12 cellular contexts compared by ENCODE assay signal in the genomic region with DNA sequence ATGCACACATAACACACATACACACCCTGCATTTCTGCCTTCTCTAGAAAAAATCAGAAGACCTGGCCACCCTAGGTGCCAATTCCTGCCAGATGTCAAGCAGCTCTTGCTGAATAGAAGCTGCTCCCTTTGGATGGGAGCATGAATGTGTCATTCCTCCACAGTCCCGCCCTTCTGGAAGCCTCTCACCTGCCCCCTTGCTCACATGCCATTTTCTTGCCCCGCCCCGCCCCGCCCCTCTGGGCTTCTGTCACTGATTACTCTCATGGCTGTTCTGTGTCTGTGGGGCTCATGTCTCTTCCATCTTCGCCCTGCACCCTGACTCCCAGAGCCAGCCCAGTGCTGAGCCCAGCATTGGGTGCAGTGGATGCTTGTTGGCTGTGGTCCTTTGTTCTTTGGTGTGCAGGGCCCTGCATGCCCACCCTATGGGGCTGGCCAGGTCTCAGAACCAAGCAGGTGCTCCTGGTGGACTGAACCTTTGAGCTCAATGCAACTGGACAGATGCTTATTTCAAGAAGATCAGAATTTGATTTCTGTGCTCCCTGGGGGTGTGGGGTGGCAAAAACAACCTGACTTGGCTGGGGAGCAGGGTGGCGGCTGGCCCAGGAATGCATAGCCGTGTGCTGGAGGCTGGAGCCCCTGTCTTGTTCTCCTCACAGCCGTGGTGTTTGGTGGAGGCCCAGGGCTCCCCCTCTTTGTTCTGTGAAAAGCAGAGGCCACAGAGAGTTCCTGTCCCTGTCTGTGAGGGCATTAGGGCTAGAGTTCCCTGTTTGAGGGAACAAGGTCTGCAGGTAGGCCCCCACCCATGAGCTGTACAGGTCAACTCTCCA.
A peak's percentile ranks its signal among the peaks of the same experiment; 100 is the strongest.
DNase-seq lines count a peak whose midpoint lies in the region; ATAC-seq, FAIRE-seq and TF ChIP-seq lines count a peak whose summit lies in the region.
"Had no signal": no experiment of that assay in that cellular context is flagged by ENCODE, and none has a peak within 500 bp of the region (broad histone marks: within the 10 kb centered on the region; RNA-seq: fewer than 3 reads in every experiment).

No MANE protein-coding gene starts in this region.

- no peak for TF ChIP-seq POLR2A in A549 (IDR thresholded peaks at IDR 0.05; ENCODE audit: low read length)
- no peak for TF ChIP-seq POLR2A in HCT116 (IDR thresholded peaks at IDR 0.05; ENCODE audit: borderline replicate concordance, extremely low read depth, insufficient read depth, insufficient read length)

- no peaks in the 10 kb centered on the region for H3K4me1 Mint-ChIP-seq in natural killer cell treated with Interleukin-12 subunit alpha and Interleukin-12 subunit beta and Interleukin-15 and Interleukin-18, amount 100 ng/mL, for 72 hours (ENCODE audit: low read depth in 2 of 2)

- H3K4me3 ChIP-seq in A549: no peak overlapping the region
- no peak overlapping the region for H3K4me3 ChIP-seq in HCT116 (replicated peaks in 1 of 2; ENCODE audit: low read depth in 1 of 2, low read length in 2 of 2)
- H3K4me3 ChIP-seq in RWPE2 (ENCODE audit: severe bottlenecking): no peak overlapping the region
- H3K4me3 ChIP-seq: sigmoid colon had no signal

- no peak overlapping the region for H3K27ac ChIP-seq in A549
- H3K27ac ChIP-seq in HCT116 (ENCODE audit: low read depth, low read length): no peak overlapping the region
- H3K27ac ChIP-seq in RWPE2 (ENCODE audit: poor library complexity, severe bottlenecking): no peak overlapping the region

- no peaks in the 10 kb centered on the region for H3K79me2 ChIP-seq in HCT116 (ENCODE audit: insufficient read depth, low read length)

- no peak for TF ChIP-seq CTCF in A549 (IDR thresholded peaks at IDR 0.05)
- no peak for TF ChIP-seq CTCF in HCT116 (IDR thresholded peaks at IDR 0.05 in 2 of 3, conservative IDR thresholded peaks at IDR 0.05 in 1 of 3; ENCODE audit: borderline replicate concordance in 1 of 3, insufficient read depth in 1 of 3, low read depth in 2 of 3, low read length in 2 of 3)
- TF ChIP-seq CTCF in RWPE2 (IDR thresholded peaks at IDR 0.05; ENCODE audit: poor library complexity, severe bottlenecking): no peak

- peaks cover 2% of the 10 kb centered on the region for H3K4me1 ChIP-seq in A549
- H3K4me1 ChIP-seq in HCT116 (ENCODE audit: control insufficient read depth in 1 of 2, insufficient read depth in 2 of 2, low read length in 2 of 2): peaks cover 0 to 11% of the 10 kb centered on the region in 2 experiments; a peak in 1 of 4 replicates
- H3K4me1 ChIP-seq in RWPE2 (ENCODE audit: insufficient read depth, poor library complexity, severe bottlenecking): peaks cover 5% of the 10 kb centered on the region

- RAD21 ChIA-PET in HCT116 (lab: Charles Lee; ENCODE audit: low non-redundant PET in 1 of 2, low total read pairs in 2 of 2, uncharacterized antibody in 2 of 2, unreplicated experiment in 2 of 2): no interaction called here

- WGBS in A549 (ENCODE audit: missing lambda C conversion rate): 69% methylated on average over 5 of the region's 8 CpGs

- H3K9me3 ChIP-seq in A549 (no peaks in the 10 kb centered on the region), HCT116 (ENCODE audit: control insufficient read depth in 1 of 2, insufficient read depth in 1 of 2, low read depth in 1 of 2, low read length in 2 of 2) (no peaks in the 10 kb centered on the region), RWPE2 (ENCODE audit: severe bottlenecking) (no peaks in the 10 kb centered on the region)
- H3K9me3 ChIP-seq: sigmoid colon had no signal

- H2AFZ ChIP-seq in HCT116 (ENCODE audit: low read depth, low read length, poor library complexity, severe bottlenecking): no peak overlapping the region

- TF ChIP-seq RAD21 in A549 (conservative IDR thresholded peaks at IDR 0.05 in 1 of 2, IDR thresholded peaks at IDR 0.05 in 1 of 2): no peak
- TF ChIP-seq RAD21 in HCT116 (IDR thresholded peaks at IDR 0.05; ENCODE audit: low read depth): no peak

- in situ Hi-C loops in G401 (cut with HindIII; ENCODE audit: low sequenced_read_pairs): no loop called here

- H3K36me3 ChIP-seq in HCT116 (ENCODE audit: control insufficient read depth in 1 of 2, insufficient read depth in 2 of 2, low read length in 2 of 2) (no peaks in the 10 kb centered on the region), RWPE2 (ENCODE audit: low read depth) (no peaks in the 10 kb centered on the region)
- H3K36me3 ChIP-seq: sigmoid colon had no signal

- H3K9ac ChIP-seq in HCT116 (ENCODE audit: low read length): no peak overlapping the region

- CTCF ChIA-PET in A549 (lab: Yijun Ruan, JAX): interaction anchor here (0.6 to 1.4 kb wide), 6 partner anchors 25 to 252 kb away, joined by 3 to 4 read pairs (median 4); no protein-coding TSS in a partner anchor
- CTCF ChIA-PET in HCT116 (lab: Charles Lee): no interaction called here

- ATAC-seq in A549: peak; percentile 27 to 63; a peak in 3 of 6 replicates
- ATAC-seq in HCT116: peak; percentile 96
- peak; percentile 80 for ATAC-seq in RWPE2 (ENCODE audit: low read depth)
- peak; percentile 77 for ATAC-seq in left colon
- ATAC-seq in GM18517 (IDR thresholded peaks at IDR 0.05; ENCODE audit: unreplicated experiment): no peak
- no peak for ATAC-seq in natural killer cell treated with Interleukin-12 subunit alpha and Interleukin-12 subunit beta and Interleukin-15 and Interleukin-18, amount 100 ng/mL, for 72 hours
- ATAC-seq: activated T-cell treated with anti-CD3 and anti-CD28 coated beads, Interleukin-2, amount 50 U/mL, for 72 hours had no signal

- no peak overlapping the region for H3K4me2 ChIP-seq in A549
- no peak overlapping the region for H3K4me2 ChIP-seq in HCT116 (ENCODE audit: low read length)

- TF ChIP-seq EP300 in A549 (IDR thresholded peaks at IDR 0.05): no peak

- H3K27ac Mint-ChIP-seq in natural killer cell treated with Interleukin-12 subunit alpha and Interleukin-12 subunit beta and Interleukin-15 and Interleukin-18, amount 100 ng/mL, for 72 hours: no peak overlapping the region
- H3K27ac Mint-ChIP-seq: activated T-cell treated with anti-CD3 and anti-CD28 coated beads, Interleukin-2, amount 50 U/mL, for 72 hours had no signal

- DNase-seq in A549 (ENCODE audit: low read depth in 1 of 2, low spot score in 1 of 2): peak; percentile 10 to 42
- DNase-seq in HCT116 (ENCODE audit: low read depth, low spot score): peak; percentile 33
- no peak for DNase-seq in RWPE2 (ENCODE audit: low spot score)
- peak; percentile 40 to 43 for DNase-seq in left colon
- no peak for DNase-seq in G401 (ENCODE audit: low spot score)
- no peak for DNase-seq in Kasumi-1 (lab: John Stamatoyannopoulos, UW)
- no peak for DNase-seq in natural killer cell treated with Interleukin-12 subunit alpha and Interleukin-12 subunit beta and Interleukin-15 and Interleukin-18, amount 100 ng/mL, for 72 hours (ENCODE audit: low spot score)
- DNase-seq: activated T-cell treated with anti-CD3 and anti-CD28 coated beads, Interleukin-2, amount 50 U/mL, for 72 hours; GF-D8; SHP77; sigmoid colon had no signal

- H3K27me3 Mint-ChIP-seq in natural killer cell treated with Interleukin-12 subunit alpha and Interleukin-12 subunit beta and Interleukin-15 and Interleukin-18, amount 100 ng/mL, for 72 hours: peaks cover 11 to 19% of the 10 kb centered on the region in 2 donors

- BruUV-seq in HCT116 (replicated peaks; lab: Mats Ljungman, UMichigan): no TSS peak

- intact Hi-C loops in HCT116 (cut with micrococcal nuclease) (no loop called here), left colon (cut with DNase I, micrococcal nuclease) (no loop called here)

- H4K20me1 ChIP-seq in HCT116 (ENCODE audit: insufficient read depth): no peaks in the 10 kb centered on the region

- H3K9me3 Mint-ChIP-seq in natural killer cell treated with Interleukin-12 subunit alpha and Interleukin-12 subunit beta and Interleukin-15 and Interleukin-18, amount 100 ng/mL, for 72 hours: no peaks in the 10 kb centered on the region
- H3K9me3 Mint-ChIP-seq: activated T-cell treated with anti-CD3 and anti-CD28 coated beads, Interleukin-2, amount 50 U/mL, for 72 hours had no signal

- no peaks in the 10 kb centered on the region for H3K9me2 ChIP-seq in HCT116 (ENCODE audit: insufficient read depth)

- no peak overlapping the region for H3K4me3 Mint-ChIP-seq in natural killer cell treated with Interleukin-12 subunit alpha and Interleukin-12 subunit beta and Interleukin-15 and Interleukin-18, amount 100 ng/mL, for 72 hours
- H3K4me3 Mint-ChIP-seq: activated T-cell treated with anti-CD3 and anti-CD28 coated beads, Interleukin-2, amount 50 U/mL, for 72 hours had no signal

- POLR2A ChIA-PET in A549 (lab: Yijun Ruan, JAX) (no interaction called here), HCT116 (lab: Charles Lee) (no interaction called here)

- FAIRE-seq in A549 (lab: Jason Lieb, UNC): no peak

- H3K27me3 ChIP-seq in HCT116 (ENCODE audit: insufficient read depth, low read length) (no peaks in the 10 kb centered on the region), RWPE2 (ENCODE audit: insufficient read depth, poor library complexity, severe bottlenecking) (no peaks in the 10 kb centered on the region)
- H3K27me3 ChIP-seq: sigmoid colon had no signal

- no peaks in the 10 kb centered on the region for H3K36me3 Mint-ChIP-seq in natural killer cell treated with Interleukin-12 subunit alpha and Interleukin-12 subunit beta and Interleukin-15 and Interleukin-18, amount 100 ng/mL, for 72 hours

TF ChIP-seq in A549, 52 proteins besides CTCF, POLR2A, EP300 and RAD21 (continues in another document):
- no peak for TF ChIP-seq PBX3 (IDR thresholded peaks at IDR 0.05)
- TF ChIP-seq ZSCAN20 (CRISPR knock-in tag; IDR thresholded peaks at IDR 0.05): no peak
- no peak for TF ChIP-seq RNF2 (IDR thresholded peaks at IDR 0.05; ENCODE audit: borderline replicate concordance, low read depth)

TF ChIP-seq in HCT116, 20 proteins besides CTCF, POLR2A, EP300 and RAD21 (continues in another document):
- TF ChIP-seq CBX3 (IDR thresholded peaks at IDR 0.05; ENCODE audit: low read depth) (no peak), SRF (IDR thresholded peaks at IDR 0.05; ENCODE audit: low read depth) (no peak), CEBPB (IDR thresholded peaks at IDR 0.05; ENCODE audit: low read depth) (no peak), TCF7L2 (IDR thresholded peaks at IDR 0.05; ENCODE audit: borderline replicate concordance, extremely low read depth, insufficient read depth, insufficient read length) (no peak), ZFX (IDR thresholded peaks at IDR 0.05) (no peak), YY1 (IDR thresholded peaks at IDR 0.05; ENCODE audit: extremely low read depth, insufficient replicate concordance, low read depth, low read length) (no peak), EZH2 (IDR thresholded peaks at IDR 0.05) (no peak), JUND (IDR thresholded peaks at IDR 0.05) (no peak), SP1 (IDR thresholded peaks at IDR 0.05; ENCODE audit: low read depth) (no peak), FOSL1 (IDR thresholded peaks at IDR 0.05; ENCODE audit: low read depth) (no peak)
- TF ChIP-seq, protein P1, sequence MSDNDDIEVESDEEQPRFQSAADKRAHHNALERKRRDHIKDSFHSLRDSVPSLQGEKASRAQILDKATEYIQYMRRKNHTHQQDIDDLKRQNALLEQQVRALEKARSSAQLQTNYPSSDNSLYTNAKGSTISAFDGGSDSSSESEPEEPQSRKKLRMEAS (IDR thresholded peaks at IDR 0.05): no peak

Comparison
In these comparisons a context has a peak if more than half of its experiments do, and no peak if none do; other contexts are left out.
1. ATAC-seq: peak in A549 (2 of 2), HCT116 (single experiment), RWPE2 (single experiment) and left colon (single experiment); none in GM18517 (single experiment) and natural killer cell treated with Interleukin-12 subunit alpha and Interleukin-12 subunit beta and Interleukin-15 and Interleukin-18, amount 100 ng/mL, for 72 hours (0 of 2).
2. DNase-seq: peak in A549 (2 of 2), HCT116 (single experiment) and left colon (2 of 2); none in RWPE2 (single experiment), G401 (single experiment), Kasumi-1 (0 of 2) and natural killer cell treated with Interleukin-12 subunit alpha and Interleukin-12 subunit beta and Interleukin-15 and Interleukin-18, amount 100 ng/mL, for 72 hours (single experiment).